ENCODE assay signal across 9 cellular contexts in genomic region chr19:342128-342455, GRCh38. TPM values are rescaled to one million over a fixed set of nuclear protein-coding genes. Genes with fewer than 3 reads are reported as not detected.
DNase-seq lines count a peak whose midpoint lies in the region; ATAC-seq, FAIRE-seq and TF ChIP-seq lines count a peak whose summit lies in the region.
"Had no signal": no experiment of that assay in that cellular context is flagged by ENCODE, and none has a peak within 500 bp of the region (broad histone marks: within the 10 kb centered on the region; RNA-seq: fewer than 3 reads in every experiment).

No MANE protein-coding gene starts in this region.

- CTCF ChIA-PET in K562 (lab: Yijun Ruan, JAX; ENCODE audit: low intra/inter-chr PET ratio): interaction anchor here (0.5 kb wide), 1 partner anchor 114 kb away, joined by 3 read pairs; no protein-coding TSS in a partner anchor

- H3K4me2 ChIP-seq in K562 (ENCODE audit: insufficient read depth, low read length): peak overlapping the region; percentile 88

- intact Hi-C loops in Right ventricle myocardium superior (cut with DNase I) (no loop called here), cardiac septum (cut with DNase I) (no loop called here), K562 (cut with micrococcal nuclease) (no loop called here), upper lobe of right lung (cut with DNase I) (no loop called here)

- DNase-seq in Right ventricle myocardium superior: peak; percentile 24
- DNase-seq in cardiac septum (ENCODE audit: low spot score): no peak
- DNase-seq in K562 (ENCODE audit: extremely low read depth in 1 of 4, low spot score in 3 of 4): no peak
- no peak for DNase-seq in upper lobe of right lung
- no peak for DNase-seq in erythroblast (lab: John Stamatoyannopoulos, UW)
- DNase-seq in dedifferentiated amniotic fluid mesenchymal stem cell (ENCODE audit: extremely low spot score): no peak
- DNase-seq in DMS 273 (lab: John Stamatoyannopoulos, UW; ENCODE audit: unreplicated experiment): no peak

- POLR2A ChIA-PET in K562 (lab: Yijun Ruan, JAX): interaction anchor here (0.7 to 1.1 kb wide), 3 partner anchors 17 to 32 kb away, joined by 3 read pairs; no protein-coding TSS in a partner anchor

- no peak for TF ChIP-seq EP300 in K562 (IDR thresholded peaks at IDR 0.05; ENCODE audit: low read length)

- H3K9me3 ChIP-seq in K562 (replicated peaks; ENCODE audit: control insufficient read depth, insufficient read depth, low read depth, low read length): peaks cover 8% of the 10 kb centered on the region; the same call in 1 of the 2 replicates
- peaks cover 6% of the 10 kb centered on the region for H3K9me3 ChIP-seq in mesodermal cell (ENCODE audit: control insufficient read depth, low read length)
- H3K9me3 ChIP-seq in upper lobe of right lung: no peaks in the 10 kb centered on the region

- no peak overlapping the region for H2AFZ ChIP-seq in K562 (ENCODE audit: low read depth, low read length)

- H3K4me1 ChIP-seq in K562 (replicated peaks in 1 of 2; ENCODE audit: control insufficient read depth in 2 of 2, insufficient read depth in 2 of 2, low read length in 2 of 2): peaks cover 37 to 45% of the 10 kb centered on the region in 2 experiments; a peak in 4 of 5 replicates
- H3K4me1 ChIP-seq in mesodermal cell (ENCODE audit: control insufficient read depth, insufficient read depth, low read length, poor library complexity, severe bottlenecking): peaks cover 16% of the 10 kb centered on the region
- peaks cover 33% of the 10 kb centered on the region for H3K4me1 ChIP-seq in upper lobe of right lung

- peaks cover 15% of the 10 kb centered on the region for H3K9me1 ChIP-seq in K562 (ENCODE audit: control insufficient read depth, insufficient read depth, low read length)

- in situ Hi-C loops in K562 (cut with MboI): no loop called here

- TF ChIP-seq POLR2A in K562 (conservative IDR thresholded peaks at IDR 0.05) (no peak), erythroblast (IDR thresholded peaks at IDR 0.05; ENCODE audit: low read length) (no peak)

- H3K79me2 ChIP-seq in K562 (ENCODE audit: control insufficient read depth, insufficient read depth, low read length): peaks cover 67% of the 10 kb centered on the region

- H3K27me3 ChIP-seq in K562 (ENCODE audit: control insufficient read depth in 2 of 2, insufficient read depth in 2 of 2, low read length in 2 of 2) (no peaks in the 10 kb centered on the region), upper lobe of right lung (no peaks in the 10 kb centered on the region)

- TF ChIP-seq CTCF in K562 (IDR thresholded peaks at IDR 0.05 in 2 of 3, conservative IDR thresholded peaks at IDR 0.05 in 1 of 3; ENCODE audit: insufficient read depth in 2 of 3, low read depth in 1 of 3, low read length in 3 of 3) (no peak), upper lobe of right lung (IDR thresholded peaks at IDR 0.05) (no peak)

- BruUV-seq in K562 (replicated peaks; lab: Mats Ljungman, UMichigan): no TSS peak

- H3K9ac ChIP-seq in K562 (ENCODE audit: insufficient read depth in 1 of 2, low read depth in 2 of 2, low read length in 2 of 2): peak overlapping the region; percentile 83 to 86

- H3K36me3 ChIP-seq in K562 (ENCODE audit: control insufficient read depth, insufficient read depth, low read length) (peaks cover 52% of the 10 kb centered on the region; the same call in 2 of the 3 replicates), mesodermal cell (ENCODE audit: control insufficient read depth, insufficient read depth, low read length) (peaks cover 36% of the 10 kb centered on the region), upper lobe of right lung (no peaks in the 10 kb centered on the region)

- TF ChIP-seq RAD21 in K562 (CRISPR knock-in tag; conservative IDR thresholded peaks at IDR 0.05 in 1 of 2, IDR thresholded peaks at IDR 0.05 in 1 of 2): no peak

- peaks cover 17% of the 10 kb centered on the region for H4K20me1 ChIP-seq in K562 (replicated peaks; ENCODE audit: control insufficient read depth, insufficient read depth, low read length)

- no peak for ATAC-seq in Right ventricle myocardium superior (ENCODE audit: poor library complexity)
- ATAC-seq in K562: no peak
- no peak for ATAC-seq in upper lobe of right lung

- FAIRE-seq in K562 (lab: Jason Lieb, UNC): no peak
- FAIRE-seq: D721Med had no signal

- 71% methylated on average over 10 of the region's 10 CpGs for WGBS in K562 (ENCODE audit: insufficient coverage, low coverage, missing lambda C conversion rate)
- 97% methylated on average over 10 of the region's 10 CpGs for WGBS in mesodermal cell (ENCODE audit: insufficient coverage in 2 of 2), 2 experiments

- H3K27ac ChIP-seq in K562 (ENCODE audit: extremely low read depth, low read depth, low read length) (no peak overlapping the region; the same call in 2 of the 3 replicates), mesodermal cell (ENCODE audit: low read depth, low read length, severe bottlenecking) (no peak overlapping the region), upper lobe of right lung (peak overlapping the region; percentile 80)

- peak overlapping the region; percentile 80 for H3K4me3 ChIP-seq in K562
- peak overlapping the region; percentile 14 for H3K4me3 ChIP-seq in mesodermal cell (ENCODE audit: extremely low read depth, insufficient read depth, low read length, poor library complexity, severe bottlenecking)
- H3K4me3 ChIP-seq in upper lobe of right lung: peak overlapping the region; percentile 79

TF ChIP-seq in K562, 482 proteins besides CTCF, POLR2A, EP300 and RAD21 (continues in another document):
- no peak for TF ChIP-seq SETDB1 (IDR thresholded peaks at IDR 0.05; ENCODE audit: low read length)
- TF ChIP-seq ZBTB7A (IDR thresholded peaks at IDR 0.05; ENCODE audit: borderline replicate concordance, control insufficient read depth, low read depth, low read length): 0 out of 2 replicates have a peak, but pooled peaks have one; percentile 6
- TF ChIP-seq NR2C2 (CRISPR knock-in tag; IDR thresholded peaks at IDR 0.05): no peak
- no peak for TF ChIP-seq NR2C2 (tag; IDR thresholded peaks at IDR 0.05)

RNA-seq across cellular contexts. Expression of gene MIER2, which starts 2.5 kb away (rescaled TPM):
- total RNA-seq in Right ventricle myocardium superior: 18.3 TPM
- 21.8 TPM for total RNA-seq in cardiac septum
- total RNA-seq in K562 (2011; cell fraction: chromatin; rRNA removed; ENCODE audit: low replicate concordance): 96.1 and 210 TPM in 2 replicates
- 97.7 and 120 TPM in 2 replicates for total RNA-seq in K562 (2011; cell fraction: nucleolus; rRNA removed)
- 88.2 and 108 TPM in 2 replicates for total RNA-seq in K562 (2011; cell fraction: nucleoplasm; rRNA removed)
- 18.0 and 23.8 TPM in 2 replicates for total RNA-seq in K562 (2014; rRNA removed)
- 11.4 and 13.7 TPM in 2 replicates for total RNA-seq in K562 (2014; rRNA removed; fragmentation: Illumina TruSeq; extraction: Trizol)
- 15.2 and 15.6 TPM in 2 replicates for total RNA-seq in K562 (2015; rRNA removed; fragmentation: Illumina TruSeq; extraction: Trizol)
- 33.0 and 34.7 TPM in 2 replicates for total RNA-seq in K562 (2021)
- 13.0 and 17.2 TPM in 2 replicates for polyA plus RNA-seq in K562 (2011; rRNA removed)
- polyA plus RNA-seq in K562 (2011; cell fraction: cytosol; rRNA removed): 15.0 and 27.6 TPM in 2 replicates
- polyA plus RNA-seq in K562 (2011; cell fraction: nucleus; rRNA removed): 70.0 and 127 TPM in 2 replicates
- 22.7 and 32.9 TPM in 2 replicates for polyA plus RNA-seq in K562 (2012)
- polyA plus RNA-seq in K562 (2014; fragmentation: Illumina TruSeq; extraction: Trizol): 24.3 and 32.5 TPM in 2 replicates
- under 1 TPM; 0.46 to 0.48 TPM for polyA plus RNA-seq in K562 (2014; fragmentation: Nextera tagmentation; extraction: Ambion mirVana)
- polyA plus RNA-seq in K562 (2014; rRNA removed): 20.5 and 32.9 TPM in 2 replicates
- 39.5 and 48.7 TPM in 2 replicates for polyA minus RNA-seq in K562 (2011; rRNA and poly(A)+ RNA removed)
- 15.7 and 31.0 TPM in 2 replicates for polyA minus RNA-seq in K562 (2011; cell fraction: cytosol; rRNA and poly(A)+ RNA removed)
- 37.3 and 44.9 TPM in 2 replicates for polyA minus RNA-seq in K562 (2011; cell fraction: nucleus; rRNA and poly(A)+ RNA removed)
- 45.4 TPM for polyA plus RNA-seq in mesodermal cell (2013, experiment 1 of 2)
- 37.3 TPM for polyA plus RNA-seq in mesodermal cell (2013, experiment 2 of 2)
- total RNA-seq in upper lobe of right lung: 43.1 TPM

RNA-seq across cellular contexts. Expression of gene PLPP2, which starts 50.9 kb away (rescaled TPM):
- total RNA-seq in Right ventricle myocardium superior: 0.56 TPM
- total RNA-seq in cardiac septum: 0.81 TPM
- 6.2 and 17.1 TPM in 2 replicates for total RNA-seq in K562 (2011; cell fraction: chromatin; rRNA removed; ENCODE audit: low replicate concordance)
- total RNA-seq in K562 (2011; cell fraction: nucleolus; rRNA removed): 17.7 and 19.1 TPM in 2 replicates
- total RNA-seq in K562 (2011; cell fraction: nucleoplasm; rRNA removed): 13.8 and 19.1 TPM in 2 replicates
- total RNA-seq in K562 (2014; rRNA removed): 3.1 and 4.0 TPM in 2 replicates
- 0.67 and 2.0 TPM in 2 replicates for total RNA-seq in K562 (2014; rRNA removed; fragmentation: Illumina TruSeq; extraction: Trizol)
- 0.51 and 0.64 TPM in 2 replicates for total RNA-seq in K562 (2015; rRNA removed; fragmentation: Illumina TruSeq; extraction: Trizol)
- 3.9 and 4.4 TPM in 2 replicates for total RNA-seq in K562 (2021)
- 1.1 and 2.5 TPM in 2 replicates for polyA plus RNA-seq in K562 (2011; rRNA removed)
- polyA plus RNA-seq in K562 (2011; cell fraction: cytosol; rRNA removed): 1.9 and 11.7 TPM in 2 replicates
- 2.4 and 12.0 TPM in 2 replicates for polyA plus RNA-seq in K562 (2011; cell fraction: nucleus; rRNA removed)
- polyA plus RNA-seq in K562 (2012): 0.58 and 1.5 TPM in 2 replicates
- polyA plus RNA-seq in K562 (2014; fragmentation: Illumina TruSeq; extraction: Trizol): 3.1 and 3.4 TPM in 2 replicates
- polyA plus RNA-seq in K562 (2014; fragmentation: Nextera tagmentation; extraction: Ambion mirVana): under 1 TPM in 1 of 2 experiments, not detected in 1; 0.56 TPM
- polyA plus RNA-seq in K562 (2014; rRNA removed): 2.0 and 2.2 TPM in 2 replicates
- polyA minus RNA-seq in K562 (2011; rRNA and poly(A)+ RNA removed): 0.63 and 3.3 TPM in 2 replicates
- polyA minus RNA-seq in K562 (2011; cell fraction: cytosol; rRNA and poly(A)+ RNA removed): 2.7 TPM in 1 of 2 replicates, not detected in the other
- polyA minus RNA-seq in K562 (2011; cell fraction: nucleus; rRNA and poly(A)+ RNA removed): 0.44 and 1.5 TPM in 2 replicates
- polyA plus RNA-seq in mesodermal cell (2013, experiment 1 of 2): 6.3 TPM
- 4.1 TPM for polyA plus RNA-seq in mesodermal cell (2013, experiment 2 of 2)
- 5.7 TPM for total RNA-seq in upper lobe of right lung

Comparison
In these comparisons a context has a peak if more than half of its experiments do, and no peak if none do; other contexts are left out.
1. H3K4me3 ChIP-seq: peak in every context shown above with its lines; median percentile 80 in K562; 79 in upper lobe of right lung; 14 in mesodermal cell.